In genomic region chr9:136745389-136746218, GRCh38 we compare ENCODE assay signal across 20 cellular contexts. TPM values are rescaled to one million over a fixed set of nuclear protein-coding genes. Genes with fewer than 3 reads are reported as not detected.
"Had no signal": no experiment of that assay in that cellular context is flagged by ENCODE, and none has a peak within 500 bp of the region (broad histone marks: within the 10 kb centered on the region; RNA-seq: fewer than 3 reads in every experiment).

No MANE protein-coding gene starts in this region.

- H3K36me3 ChIP-seq: ovary, tibial nerve, vagina had no signal

- H3K4me3 ChIP-seq: ovary had no signal

- DNase-seq: activated CD4-positive, alpha-beta memory T cell treated with anti-CD3 and anti-CD28 coated beads for 36 hours; activated CD4-positive, alpha-beta T cell treated with anti-CD3 and anti-CD28 coated beads for 36 hours; activated effector memory CD4-positive, alpha-beta T cell treated with Interleukin-2 at 50 U/mL for 16 hours; activated naive CD4-positive, alpha-beta T cell treated with anti-CD3 and anti-CD28 coated beads, Interleukin-2, amount 50 U/mL, for 16 hours; activated T-cell treated with anti-CD3 and anti-CD28 coated beads, Interleukin-2, amount 50 U/mL, for 4 hours; erythroblast; hippocampal formation; ovary; stimulated activated CD4-positive, alpha-beta T cell treated with anti-CD3 and anti-CD28 coated beads, Interleukin-12 subunit alpha, Interleukin-12 subunit beta, amount 100 ng/mL, for 4 hours; stimulated activated CD4-positive, alpha-beta T cell treated with anti-CD3 and anti-CD28 coated beads, Interleukin-2, amount 100 ng/mL, for 24 hours had no signal

- ATAC-seq: activated CD4-positive, alpha-beta T cell treated with anti-CD3 and anti-CD28 coated beads for 36 hours; activated T-cell treated with anti-CD3 and anti-CD28 coated beads, Interleukin-2, amount 50 U/mL, for 4 hours; stimulated activated effector memory CD8-positive, alpha-beta T cell treated with anti-CD3 and anti-CD28 coated beads, Interleukin-12 subunit alpha, Interleukin-12 subunit beta, amount 100 ng/mL, for 72 hours had no signal

- H3K27me3 ChIP-seq: ovary had no signal

- H3K27ac ChIP-seq: ovary, vagina had no signal

- H3K9me3 ChIP-seq: ovary, tibial nerve, vagina had no signal

RNA-seq across cellular contexts. Expression of gene LCN6, which starts 2.7 kb away (rescaled TPM):
- total RNA-seq: activated CD4-positive, alpha-beta memory T cell treated with anti-CD3 and anti-CD28 coated beads for 36 hours; activated CD4-positive, alpha-beta T cell treated with anti-CD3 and anti-CD28 coated beads for 36 hours; activated T-cell treated with anti-CD3 and anti-CD28 coated beads, Interleukin-2, amount 50 U/mL, for 4 hours; astrocyte; liver; mesothelial cell of epicardium; neural crest cell; pulmonary artery endothelial cell; T-helper 1 cell treated with Interleukin-12 subunit alpha and Interleukin-12 subunit beta and Interleukin-4 antibody, amounts not matched to agents 30 ng/mL and 1 ng/mL, for 36 hours had no signal

RNA-seq across cellular contexts. Expression of gene LCN10, which starts 2.9 kb away (rescaled TPM):
- total RNA-seq: astrocyte, neural crest cell had no signal

RNA-seq across cellular contexts. Expression of gene LCN8, which starts 12.4 kb away (rescaled TPM):
- total RNA-seq: activated CD4-positive, alpha-beta memory T cell treated with anti-CD3 and anti-CD28 coated beads for 36 hours; activated CD4-positive, alpha-beta T cell treated with anti-CD3 and anti-CD28 coated beads for 36 hours; activated T-cell treated with anti-CD3 and anti-CD28 coated beads, Interleukin-2, amount 50 U/mL, for 4 hours; astrocyte; liver; mesothelial cell of epicardium; neural crest cell; pulmonary artery endothelial cell; subcutaneous adipose tissue; T-helper 1 cell treated with Interleukin-12 subunit alpha and Interleukin-12 subunit beta and Interleukin-4 antibody, amounts not matched to agents 30 ng/mL and 1 ng/mL, for 36 hours; vagina had no signal

RNA-seq across cellular contexts. Expression of gene LCN15, which starts 18.7 kb away (rescaled TPM):
- total RNA-seq: activated CD4-positive, alpha-beta memory T cell treated with anti-CD3 and anti-CD28 coated beads for 36 hours; activated CD4-positive, alpha-beta T cell treated with anti-CD3 and anti-CD28 coated beads for 36 hours; activated T-cell treated with anti-CD3 and anti-CD28 coated beads, Interleukin-2, amount 50 U/mL, for 4 hours; astrocyte; liver; neural crest cell; ovary; pulmonary artery endothelial cell; subcutaneous adipose tissue; T-helper 1 cell treated with Interleukin-12 subunit alpha and Interleukin-12 subunit beta and Interleukin-4 antibody, amounts not matched to agents 30 ng/mL and 1 ng/mL, for 36 hours; tibial nerve; vagina had no signal

RNA-seq across cellular contexts. Expression of gene DIPK1B, which starts 33.2 kb away (rescaled TPM):
- total RNA-seq: activated CD4-positive, alpha-beta memory T cell treated with anti-CD3 and anti-CD28 coated beads for 36 hours had no signal
